Comparison of ENCODE assay signal across 18 cellular contexts in the genomic region with DNA sequence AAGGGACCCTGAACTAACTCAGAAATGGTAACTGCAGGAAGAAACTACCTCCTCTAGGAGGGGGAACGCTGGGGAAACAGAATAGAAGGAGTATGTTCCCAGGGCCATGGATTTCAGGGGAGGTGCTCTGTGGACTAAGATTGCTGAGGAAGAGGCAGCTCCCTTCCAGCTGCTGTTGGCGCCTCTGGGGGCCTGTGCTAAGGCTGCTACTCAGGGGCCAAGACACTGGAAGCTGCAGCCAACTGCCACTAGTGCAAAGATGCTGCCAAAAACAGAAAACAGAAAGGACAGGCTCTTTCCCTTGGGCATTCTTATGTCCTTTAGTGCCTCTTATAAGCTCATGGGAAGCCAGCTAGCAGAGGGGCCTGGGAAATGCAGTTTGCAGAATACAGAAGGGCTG. TPM values are rescaled to one million over a fixed set of nuclear protein-coding genes. Genes with fewer than 3 reads are reported as not detected.
DNase-seq lines count a peak whose midpoint lies in the region; ATAC-seq, FAIRE-seq and TF ChIP-seq lines count a peak whose summit lies in the region.
"Had no signal": no experiment of that assay in that cellular context is flagged by ENCODE, and none has a peak within 500 bp of the region (broad histone marks: within the 10 kb centered on the region; RNA-seq: fewer than 3 reads in every experiment).

No MANE protein-coding gene starts in this region.

- H3K4me1 Mint-ChIP-seq in GM23338 (no peaks in the 10 kb centered on the region), neural progenitor cell (peaks cover 13% of the 10 kb centered on the region)
- H3K4me1 Mint-ChIP-seq: CD14-positive monocyte had no signal

- H3K27ac Mint-ChIP-seq in GM23338: no peak overlapping the region
- no peak overlapping the region for H3K27ac Mint-ChIP-seq in neural progenitor cell

- H3K9me3 ChIP-seq in Loucy (ENCODE audit: insufficient read depth, low read depth, low read length) (no peaks in the 10 kb centered on the region), heart left ventricle (peaks cover 0 to 10% (median 0%) of the 10 kb centered on the region in 12 donors), neural progenitor cell (ENCODE audit: low read depth) (no peaks in the 10 kb centered on the region), pancreas (no peaks in the 10 kb centered on the region), kidney (ENCODE audit: control insufficient read depth in 1 of 2, low read length in 2 of 2) (no peaks in the 10 kb centered on the region), body of pancreas (no peaks in the 10 kb centered on the region)
- H3K9me3 ChIP-seq: Peyer's patch had no signal

- H3K4me2 ChIP-seq in GM23338 (no peak overlapping the region), Loucy (ENCODE audit: low read depth, low read length, poor library complexity, severe bottlenecking) (no peak overlapping the region), neural progenitor cell (no peak overlapping the region)

- H4K20me1 ChIP-seq in GM23338 (replicated peaks; ENCODE audit: insufficient read depth) (no peaks in the 10 kb centered on the region), Loucy (ENCODE audit: insufficient read depth, low read length, poor library complexity, severe bottlenecking) (no peaks in the 10 kb centered on the region), neural progenitor cell (ENCODE audit: low read depth) (no peaks in the 10 kb centered on the region)

- WGBS in heart left ventricle, 4 donors: 62 to 70% (median 68%) methylated on average over 2 of the region's 2 CpGs
- WGBS in pancreas, 2 donors: 53 to 54% methylated on average over 2 of the region's 2 CpGs
- WGBS in body of pancreas, 2 donors: 56 to 60% methylated on average over 2 of the region's 2 CpGs

- H3K27ac ChIP-seq in GM23338 (ENCODE audit: low read depth) (no peak overlapping the region), heart left ventricle (peak overlapping the region in 1 of 12 donors; percentile 4), neural progenitor cell (no peak overlapping the region), pancreas (no peak overlapping the region), kidney (ENCODE audit: low read depth in 2 of 2, low read length in 2 of 2) (no peak overlapping the region), body of pancreas (no peak overlapping the region)
- H3K27ac ChIP-seq: Peyer's patch had no signal

- TF ChIP-seq CTCF in GM23338 (conservative IDR thresholded peaks at IDR 0.05; ENCODE audit: low read depth in 2 of 2) (no peak), Loucy (conservative IDR thresholded peaks at IDR 0.05; ENCODE audit: low read length) (no peak), heart left ventricle (IDR thresholded peaks at IDR 0.05) (no peak), neural progenitor cell (IDR thresholded peaks at IDR 0.05) (no peak), pancreas (IDR thresholded peaks at IDR 0.05) (no peak), kidney (IDR thresholded peaks at IDR 0.05; ENCODE audit: borderline replicate concordance, extremely low read depth, insufficient read depth) (no peak), body of pancreas (IDR thresholded peaks at IDR 0.05) (no peak)

- H3K27me3 Mint-ChIP-seq in GM23338 (ENCODE audit: insufficient read depth, low read depth, poor library complexity) (peaks cover 2% of the 10 kb centered on the region), neural progenitor cell (ENCODE audit: insufficient read depth, low read depth) (peaks cover 3% of the 10 kb centered on the region)

- no peak for TF ChIP-seq POLR2A in heart left ventricle (IDR thresholded peaks at IDR 0.05)
- TF ChIP-seq POLR2A in body of pancreas (IDR thresholded peaks at IDR 0.05): no peak

- H3K9ac ChIP-seq in Loucy (ENCODE audit: low read depth, low read length, poor library complexity, severe bottlenecking) (no peak overlapping the region), neural progenitor cell (no peak overlapping the region), kidney (ENCODE audit: low read length in 2 of 2) (no peak overlapping the region)

- DNase-seq in GM23338 (ENCODE audit: low spot score) (peak; percentile 31), heart left ventricle (peak in 4 of 5 donors; percentile 24 to 49 (median 42)), neural progenitor cell (ENCODE audit: low spot score) (no peak), pancreas (no peak), kidney (no peak), body of pancreas (no peak)
- DNase-seq: ACHN, AML-193, HCEC 1CT, KBM-7, NCI-H1436, NCI-H2081, NCI-H2227 treated with DMSO at 0.1 percent for 48 hours, NCI-H524, Peyer's patch, SHP77 had no signal

- H3K4me3 Mint-ChIP-seq in GM23338 (no peak overlapping the region), neural progenitor cell (no peak overlapping the region)
- H3K4me3 Mint-ChIP-seq: CD14-positive monocyte had no signal

- no peaks in the 10 kb centered on the region for H3K79me2 ChIP-seq in GM23338 (replicated peaks; ENCODE audit: insufficient read depth)
- H3K79me2 ChIP-seq in Loucy (ENCODE audit: insufficient read depth, low read length): no peaks in the 10 kb centered on the region
- no peaks in the 10 kb centered on the region for H3K79me2 ChIP-seq in neural progenitor cell (ENCODE audit: low read depth)

- H3K27me3 ChIP-seq in GM23338 (ENCODE audit: insufficient read depth) (no peaks in the 10 kb centered on the region), Loucy (ENCODE audit: insufficient read depth, low read length, poor library complexity, severe bottlenecking) (no peaks in the 10 kb centered on the region), heart left ventricle (no peaks in the 10 kb centered on the region), neural progenitor cell (no peaks in the 10 kb centered on the region), pancreas (no peaks in the 10 kb centered on the region), body of pancreas (no peaks in the 10 kb centered on the region)
- H3K27me3 ChIP-seq: Peyer's patch had no signal

- intact Hi-C loops in heart left ventricle (cut with DNase I): no loop called here
- intact Hi-C loops in pancreas (cut with DNase I): no loop called here
- intact Hi-C loops in kidney (cut with DNase I): no loop called here
- intact Hi-C loops in body of pancreas (cut with DNase I): no loop called here

- ATAC-seq in GM23338 (peak; percentile 78), heart left ventricle (peak in 3 of 4 donors; percentile 48 to 61 (median 54)), pancreas (no peak), body of pancreas (no peak)

- H3K36me3 ChIP-seq in GM23338 (ENCODE audit: insufficient read depth) (no peaks in the 10 kb centered on the region), Loucy (ENCODE audit: insufficient read depth, low read length) (no peaks in the 10 kb centered on the region), heart left ventricle (no peaks in the 10 kb centered on the region), neural progenitor cell (no peaks in the 10 kb centered on the region), pancreas (no peaks in the 10 kb centered on the region), kidney (ENCODE audit: control insufficient read depth in 1 of 2, insufficient read depth in 2 of 2, low read length in 2 of 2) (no peaks in the 10 kb centered on the region), body of pancreas (replicated peaks in 1 of 2; ENCODE audit: insufficient read depth in 1 of 2, low read depth in 2 of 2) (no peaks in the 10 kb centered on the region)
- H3K36me3 ChIP-seq: Peyer's patch had no signal

- FAIRE-seq in pancreas (lab: Jason Lieb, UNC) (no peak), kidney (lab: Jason Lieb, UNC) (no peak)

- H3K36me3 Mint-ChIP-seq in GM23338 (ENCODE audit: low read depth): no peaks in the 10 kb centered on the region
- H3K36me3 Mint-ChIP-seq in neural progenitor cell: no peaks in the 10 kb centered on the region
- H3K36me3 Mint-ChIP-seq: CD14-positive monocyte had no signal

- H3K4me3 ChIP-seq in GM23338 (no peak overlapping the region), Loucy (ENCODE audit: low read length, poor library complexity, severe bottlenecking) (no peak overlapping the region), heart left ventricle (no peak overlapping the region), neural progenitor cell (no peak overlapping the region), pancreas (no peak overlapping the region), kidney (ENCODE audit: low read length in 2 of 2) (no peak overlapping the region), body of pancreas (no peak overlapping the region)
- H3K4me3 ChIP-seq: Peyer's patch had no signal

- H3K9me3 Mint-ChIP-seq in GM23338 (no peaks in the 10 kb centered on the region), neural progenitor cell (no peaks in the 10 kb centered on the region)

- no peaks in the 10 kb centered on the region for H3F3A ChIP-seq in GM23338 (replicated peaks; ENCODE audit: low read depth)
- H3F3A ChIP-seq in Loucy (ENCODE audit: low read depth): no peaks in the 10 kb centered on the region
- no peaks in the 10 kb centered on the region for H3F3A ChIP-seq in neural progenitor cell (ENCODE audit: low read depth)

- H2AFZ ChIP-seq in GM23338 (no peak overlapping the region), Loucy (ENCODE audit: low read length) (peak overlapping the region; percentile 69), neural progenitor cell (replicated peaks) (peak overlapping the region; percentile 57)

- H3K4me1 ChIP-seq in GM23338 (ENCODE audit: insufficient read depth): no peaks in the 10 kb centered on the region
- H3K4me1 ChIP-seq in Loucy (ENCODE audit: insufficient read depth, low read length, poor library complexity, severe bottlenecking): no peaks in the 10 kb centered on the region
- H3K4me1 ChIP-seq in heart left ventricle: peaks cover 0 to 5% (median 0%) of the 10 kb centered on the region in 12 donors
- no peaks in the 10 kb centered on the region for H3K4me1 ChIP-seq in neural progenitor cell
- H3K4me1 ChIP-seq in pancreas: no peaks in the 10 kb centered on the region
- no peaks in the 10 kb centered on the region for H3K4me1 ChIP-seq in kidney (ENCODE audit: control insufficient read depth in 1 of 2, insufficient read depth in 1 of 2, low read depth in 1 of 2, low read length in 2 of 2)
- H3K4me1 ChIP-seq in body of pancreas: no peaks in the 10 kb centered on the region
- H3K4me1 ChIP-seq: Peyer's patch had no signal

- H3K9me2 ChIP-seq in GM23338 (ENCODE audit: insufficient read depth) (no peaks in the 10 kb centered on the region; the same call in 1 of the 2 replicates), Loucy (replicated peaks; ENCODE audit: low read depth, low read length) (no peaks in the 10 kb centered on the region)

TF ChIP-seq in GM23338, 12 proteins besides CTCF, POLR2A, EP300 and RAD21 (continues in another document):
- TF ChIP-seq EZH2phosphoT487 (IDR thresholded peaks at IDR 0.05; ENCODE audit: unreplicated experiment) (no peak), CREB1 (CRISPR knock-in tag; IDR thresholded peaks at IDR 0.05; ENCODE audit: low read depth) (no peak)

RNA-seq across cellular contexts. Expression of gene SGIP1, which starts 58.0 kb away (rescaled TPM):
- 2.4 and 4.1 TPM in 2 replicates for total RNA-seq in GM23338 (2014; rRNA removed; shearing (Covaris generic))
- 4.5 and 6.1 TPM in 2 replicates for polyA plus RNA-seq in GM23338 (2016; fragmentation: Nextera tagmentation; extraction: Ambion mirVana)
- 10 to 100 TPM in 4 of 9 donors, 1 to 10 TPM in 5; 2.1 to 17.3 (median 5.0) TPM for total RNA-seq in heart left ventricle
- 1 to 10 TPM; 3.7 to 4.0 TPM for polyA plus RNA-seq in heart left ventricle
- 4.2 and 6.6 TPM in 2 replicates for total RNA-seq in neural progenitor cell (ENCODE audit: low replicate concordance)
- total RNA-seq in pancreas: 1 to 10 TPM in 3 of 6 donors, under 1 TPM in 3; 0.31 to 2.3 (median 1.1) TPM
- polyA plus RNA-seq in pancreas: 1 to 10 TPM in 1 of 2 donors, under 1 TPM in 1; 0.87 to 1.8 TPM
- 11.2 TPM for total RNA-seq in kidney
- polyA plus RNA-seq in kidney (ENCODE audit: insufficient read depth, low read depth, low replicate concordance): 8.3 TPM
- total RNA-seq in body of pancreas: 1 to 10 TPM in 1 of 2 donors, not detected in 1; 3.1 TPM
- polyA plus RNA-seq: CD14-positive monocyte had no signal

Comparison
In these comparisons a context has a peak if more than half of its experiments do, and no peak if none do; other contexts are left out.
1. ATAC-seq: peak in GM23338 (single experiment) and heart left ventricle (3 of 4); none in pancreas (0 of 4) and body of pancreas (single experiment).
2. DNase-seq: peak in GM23338 (single experiment) and heart left ventricle (4 of 5); none in neural progenitor cell (single experiment), pancreas (0 of 6), kidney (single experiment) and body of pancreas (0 of 4).